Comparison of ENCODE assay signal across 20 cellular contexts in genomic region chr1:153767519-153767918, GRCh38.
"Had no signal": no experiment of that assay in that cellular context is flagged by ENCODE, and none has a peak within 500 bp of the region (broad histone marks: within the 10 kb centered on the region; RNA-seq: fewer than 3 reads in every experiment).

No MANE protein-coding gene starts in this region.

- H3K9ac ChIP-seq: parathyroid adenoma had no signal

- ATAC-seq: gastroesophageal sphincter; heart right ventricle; natural killer cell treated with Interleukin-12 subunit alpha and Interleukin-12 subunit beta and Interleukin-15 and Interleukin-18, amount 100 ng/mL, for 72 hours had no signal

- H3K27ac Mint-ChIP-seq: activated B cell treated with CpG ODN at 0.5 μM for 24 hours; activated CD4-positive, alpha-beta memory T cell treated with anti-CD3 and anti-CD28 coated beads for 36 hours; activated naive CD4-positive, alpha-beta T cell treated with anti-CD3 and anti-CD28 coated beads for 36 hours; activated T-helper 2 cell treated with anti-CD3 and anti-CD28 coated beads, Interferon-gamma antibody, Interleukin-2, Interleukin-4, amounts not matched to agents 10 μg/mL and 5 μg/mL and 100 μg/mL, durations not matched to agents 14 hours and 24 hours and 36 hours; natural killer cell treated with Interleukin-12 subunit alpha and Interleukin-12 subunit beta and Interleukin-15 and Interleukin-18, amount 100 ng/mL, for 72 hours had no signal

- H3K9me3 Mint-ChIP-seq: activated B cell treated with CpG ODN at 0.5 μM for 24 hours; activated CD4-positive, alpha-beta memory T cell treated with anti-CD3 and anti-CD28 coated beads for 36 hours; activated naive CD4-positive, alpha-beta T cell treated with anti-CD3 and anti-CD28 coated beads for 36 hours; activated T-helper 2 cell treated with anti-CD3 and anti-CD28 coated beads, Interferon-gamma antibody, Interleukin-2, Interleukin-4, amounts not matched to agents 10 μg/mL and 5 μg/mL and 100 μg/mL, durations not matched to agents 14 hours and 24 hours and 36 hours; central memory CD8-positive, alpha-beta T cell; immature natural killer cell; natural killer cell treated with Interleukin-12 subunit alpha and Interleukin-12 subunit beta and Interleukin-15 and Interleukin-18, amount 100 ng/mL, for 72 hours had no signal

- H3K27me3 Mint-ChIP-seq: activated B cell treated with CpG ODN at 0.5 μM for 24 hours; activated CD4-positive, alpha-beta memory T cell treated with anti-CD3 and anti-CD28 coated beads for 36 hours; central memory CD8-positive, alpha-beta T cell; natural killer cell treated with Interleukin-12 subunit alpha and Interleukin-12 subunit beta and Interleukin-15 and Interleukin-18, amount 100 ng/mL, for 72 hours had no signal

- H3K27ac ChIP-seq: brain microvascular endothelial cell, coronary artery, esophagus muscularis mucosa, gastroesophageal sphincter, parathyroid adenoma, sigmoid colon, tibial artery had no signal

- H3K4me1 Mint-ChIP-seq: central memory CD8-positive, alpha-beta T cell; immature natural killer cell had no signal

- H3K27me3 ChIP-seq: brain microvascular endothelial cell, esophagus muscularis mucosa, gastroesophageal sphincter, heart right ventricle, sigmoid colon, tibial artery had no signal

- H3K9me3 ChIP-seq: esophagus muscularis mucosa, gastroesophageal sphincter, heart right ventricle, sigmoid colon, tibial artery had no signal

- H3K4me3 Mint-ChIP-seq: activated B cell treated with CpG ODN at 0.5 μM for 24 hours; activated CD4-positive, alpha-beta memory T cell treated with anti-CD3 and anti-CD28 coated beads for 36 hours; activated naive CD4-positive, alpha-beta T cell treated with anti-CD3 and anti-CD28 coated beads for 36 hours; central memory CD8-positive, alpha-beta T cell; immature natural killer cell; natural killer cell treated with Interleukin-12 subunit alpha and Interleukin-12 subunit beta and Interleukin-15 and Interleukin-18, amount 100 ng/mL, for 72 hours had no signal

- H3K4me3 ChIP-seq: coronary artery, esophagus muscularis mucosa, gastroesophageal sphincter, heart right ventricle, sigmoid colon, tibial artery had no signal

- DNase-seq: activated B cell treated with CpG ODN at 0.5 μM for 24 hours; activated CD4-positive, alpha-beta memory T cell treated with anti-CD3 and anti-CD28 coated beads for 36 hours; activated CD4-positive, alpha-beta T cell treated with anti-CD3 and anti-CD28 coated beads for 4 hours; activated naive CD4-positive, alpha-beta T cell treated with anti-CD3 and anti-CD28 coated beads for 36 hours; activated T-cell treated with anti-CD3 and anti-CD28 coated beads, Interleukin-2, amount 50 U/mL, for 1 hour; brain microvascular endothelial cell; effector CD4-positive, alpha-beta T cell; heart right ventricle; immature natural killer cell; sigmoid colon; stimulated activated CD4-positive, alpha-beta T cell treated with anti-CD3 and anti-CD28 coated beads, Interleukin-4, amount 100 ng/mL, for 4 hours; stimulated activated naive CD4-positive, alpha-beta T cell; tibial artery had no signal
